22 cellular contexts compared by ENCODE assay signal in the genomic region with DNA sequence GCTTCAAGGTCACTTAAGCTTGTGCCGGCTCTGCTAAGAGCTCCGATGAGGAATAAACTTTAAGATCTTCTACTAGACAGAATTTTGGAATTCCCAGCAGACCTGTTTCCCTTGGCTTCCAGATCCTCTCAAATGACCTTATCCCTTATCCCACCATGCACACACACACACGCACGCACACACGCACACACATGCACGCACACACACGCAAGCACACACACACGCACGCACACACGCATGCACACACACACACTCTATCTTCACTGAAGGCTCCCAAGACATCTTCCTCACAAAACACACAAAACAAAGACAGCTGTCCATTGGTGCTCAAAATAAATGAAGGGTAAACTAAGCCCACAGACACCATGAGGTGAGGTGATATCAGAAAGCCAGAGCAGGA.
DNase-seq lines count a peak whose midpoint lies in the region; ATAC-seq, FAIRE-seq and TF ChIP-seq lines count a peak whose summit lies in the region.
"Had no signal": no experiment of that assay in that cellular context is flagged by ENCODE, and none has a peak within 500 bp of the region (broad histone marks: within the 10 kb centered on the region; RNA-seq: fewer than 3 reads in every experiment).

No MANE protein-coding gene starts in this region.

- no peak overlapping the region for H3K23ac ChIP-seq in H9 (ENCODE audit: insufficient read length, low read depth, low read length)

- H3K56ac ChIP-seq in H9 (ENCODE audit: insufficient read length, low read depth, low read length), result no peak overlapping the region

- no peak overlapping the region for H2BK12ac ChIP-seq in H9 (ENCODE audit: insufficient read length, low read depth, low read length)

- no peaks in the 10 kb centered on the region; the same call in 1 of the 2 replicates for H3K4me1 ChIP-seq in H9 (ENCODE audit: insufficient read depth, low read length)
- H3K4me1 ChIP-seq in GM12878 (ENCODE audit: control insufficient read depth, insufficient read depth, low read length), result peaks cover 17% of the 10 kb centered on the region; the same call in 1 of the 2 replicates
- no peaks in the 10 kb centered on the region for H3K4me1 ChIP-seq in lung (ENCODE audit: control insufficient read depth in 2 of 2, insufficient read depth in 2 of 2, low read length in 2 of 2)
- H3K4me1 ChIP-seq in esophagus squamous epithelium, result no peaks in the 10 kb centered on the region

- no peak overlapping the region for H3K14ac ChIP-seq in H9 (ENCODE audit: insufficient read depth, low read length)

- no peak overlapping the region for H2BK20ac ChIP-seq in H9 (ENCODE audit: low read depth, low read length, poor library complexity, severe bottlenecking)

- CTCF ChIA-PET in GM12878 (lab: Yijun Ruan, JAX), result interaction anchor here (0.6 to 1.4 kb wide), 2 partner anchors 11 to 166 kb away, joined by 4 read pairs; no protein-coding TSS in a partner anchor

- no peak overlapping the region for H2BK5ac ChIP-seq in H9 (ENCODE audit: insufficient read length, low read length)

- H3K4ac ChIP-seq in H9 (ENCODE audit: low read depth, low read length), result no peak overlapping the region

- H3T11ph ChIP-seq in H9 (ENCODE audit: low read length), result no peak overlapping the region

- H3K4me2 ChIP-seq in H9 (ENCODE audit: insufficient read depth, insufficient read length, low read length), result no peak overlapping the region
- H3K4me2 ChIP-seq in GM12878 (ENCODE audit: control insufficient read depth, insufficient read depth), result no peak overlapping the region
- H3K4me2 ChIP-seq: BLaER1 had no signal

- no peak overlapping the region for H3K18ac ChIP-seq in H9 (ENCODE audit: insufficient read length, low read depth, low read length)

- H3K36me3 Mint-ChIP-seq in H9 (ENCODE audit: insufficient read depth in 1 of 3, low read depth in 3 of 3), result no peaks in the 10 kb centered on the region

- H2AFZ ChIP-seq in H9 (ENCODE audit: low read length) (no peak overlapping the region), GM12878 (ENCODE audit: control insufficient read depth, low read depth, low read length) (no peak overlapping the region)

- H4K5ac ChIP-seq in H9 (ENCODE audit: insufficient read length, low read depth, low read length), result no peak overlapping the region

- POLR2A ChIA-PET in GM12878 (lab: Charles Lee), result no interaction called here

- H3K4me1 Mint-ChIP-seq in H9, result peaks cover 14 to 23% of the 10 kb centered on the region in 2 experiments

- no peak for TF ChIP-seq POLR2A in GM12878 (IDR thresholded peaks at IDR 0.05; ENCODE audit: low read depth, low read length)
- no peak for TF ChIP-seq POLR2A in esophagus squamous epithelium (IDR thresholded peaks at IDR 0.05)

- H4K20me1 ChIP-seq in H9 (ENCODE audit: control insufficient read depth, insufficient read depth, insufficient read length) (no peaks in the 10 kb centered on the region), GM12878 (ENCODE audit: control insufficient read depth, insufficient read depth) (no peaks in the 10 kb centered on the region)
- H4K20me1 ChIP-seq: BLaER1 had no signal

- TF ChIP-seq CTCF in H9 (conservative IDR thresholded peaks at IDR 0.05) (no peak), GM12878 (IDR thresholded peaks at IDR 0.05 in 2 of 3, conservative IDR thresholded peaks at IDR 0.05 in 1 of 3; ENCODE audit: control insufficient read depth in 2 of 3, extremely low read depth in 1 of 3, insufficient read depth in 1 of 3, low read depth in 3 of 3, low read length in 3 of 3) (no peak), lung (IDR thresholded peaks at IDR 0.05; ENCODE audit: control extremely low read depth, extremely low read depth) (no peak), esophagus squamous epithelium (IDR thresholded peaks at IDR 0.05) (no peak)

- H3K9me3 ChIP-seq in H9 (ENCODE audit: control insufficient read depth, low read depth, low read length) (no peaks in the 10 kb centered on the region), GM12878 (replicated peaks; ENCODE audit: control insufficient read depth, insufficient read depth, low read length) (no peaks in the 10 kb centered on the region), lung (ENCODE audit: control insufficient read depth in 2 of 2, insufficient read depth in 1 of 2, low read length in 1 of 2) (no peaks in the 10 kb centered on the region), esophagus squamous epithelium (no peaks in the 10 kb centered on the region)
- H3K9me3 ChIP-seq: BLaER1 had no signal

- DNase-seq in H9 (no peak), GM12878 (ENCODE audit: low read depth, low spot score) (no peak), lung (ENCODE audit: low spot score) (peak; percentile 9), esophagus squamous epithelium (lab: John Stamatoyannopoulos, UW) (no peak), T1000 (lab: John Stamatoyannopoulos, UW) (no peak)
- DNase-seq: CD4-positive, alpha-beta T cell; CD8-positive, alpha-beta memory T cell; DMS 273 treated with DMSO at 0.1 percent for 48 hours; DMS79; EL; GDM1; GOT3; HCEC 1CT had no signal

- no peak for ATAC-seq in GM12878
- ATAC-seq in lung (ENCODE audit: insufficient read depth, low FRiP score), result no peak
- ATAC-seq in HG03045 (IDR thresholded peaks at IDR 0.05; ENCODE audit: unreplicated experiment), result no peak

- peaks cover 0 to 3% of the 10 kb centered on the region in 2 experiments; a peak in 1 of 5 replicates for H3K9me3 Mint-ChIP-seq in H9
- H3K9me3 Mint-ChIP-seq: CD4-positive, alpha-beta T cell had no signal

- H3K27ac ChIP-seq in H9 (ENCODE audit: insufficient read length, low read depth, low read length) (no peak overlapping the region), GM12878 (ENCODE audit: control insufficient read depth, insufficient read depth) (no peak overlapping the region), lung (ENCODE audit: low read depth in 1 of 2, low read length in 1 of 2) (no peak overlapping the region), esophagus squamous epithelium (no peak overlapping the region)
- H3K27ac ChIP-seq: 22Rv1, BLaER1, C4-2B had no signal

- RAD21 ChIA-PET in GM12878 (lab: Charles Lee; ENCODE audit: unreplicated experiment), result no interaction called here

- H4K91ac ChIP-seq in H9 (ENCODE audit: insufficient read length, low read depth, low read length), result no peak overlapping the region

- SMC1A ChIA-PET in GM12878 (lab: Charles Lee; ENCODE audit: uncharacterized antibody, unreplicated experiment), result interaction anchor here (0.9 to 4.3 kb wide), 4 partner anchors 9 to 186 kb away, joined by 3 to 21 read pairs (median 6); no protein-coding TSS in a partner anchor

- no peak overlapping the region for H4K8ac ChIP-seq in H9 (replicated peaks; ENCODE audit: insufficient read length, low read depth, low read length)

- no peak overlapping the region for H3K27ac Mint-ChIP-seq in H9
- H3K27ac Mint-ChIP-seq: B cell; CD4-positive, alpha-beta T cell; CD8-positive, alpha-beta memory T cell had no signal

- H3K9ac ChIP-seq in H9 (ENCODE audit: extremely low read depth, insufficient read length, low read length), result no peak overlapping the region
- H3K9ac ChIP-seq in GM12878 (ENCODE audit: control insufficient read depth, insufficient read depth, low read length), result no peak overlapping the region
- H3K9ac ChIP-seq: BLaER1 had no signal

- BruUV-seq in GM12878 (replicated peaks; lab: Mats Ljungman, UMichigan), result no TSS peak

- in situ Hi-C loops in GM12878 (cut with MboI), result no loop called here

- TF ChIP-seq EP300 in GM12878 (IDR thresholded peaks at IDR 0.05; ENCODE audit: borderline replicate concordance in 1 of 2, control insufficient read depth in 1 of 2, low read depth in 2 of 2, low read length in 2 of 2), result no peak

- no peaks in the 10 kb centered on the region for H3K79me2 ChIP-seq in H9 (ENCODE audit: insufficient read depth, low read length)
- no peaks in the 10 kb centered on the region for H3K79me2 ChIP-seq in GM12878 (ENCODE audit: control insufficient read depth, insufficient read depth, low read length)

- FAIRE-seq in GM12878 (lab: Jason Lieb, UNC), result no peak
- FAIRE-seq: A204.1, D721Med, GM12891, H54 had no signal

- H3K79me1 ChIP-seq in H9 (ENCODE audit: insufficient read depth, low read depth, low read length, poor library complexity, severe bottlenecking), result no peaks in the 10 kb centered on the region

- no CpG with 5 or more reads among the region's 10 CpGs for WGBS in H9 (ENCODE audit: extremely low coverage, insufficient read length, low lambda C conversion rate)
- WGBS in GM12878 (ENCODE audit: insufficient coverage, insufficient replicate concordance, low lambda C conversion rate, missing lambda C conversion rate), result 78% methylated on average over 10 of the region's 10 CpGs
- 78 to 86% methylated on average over 10 of the region's 10 CpGs for WGBS in lung, 2 donors
- 76 to 81% methylated on average over 10 of the region's 10 CpGs for WGBS in esophagus squamous epithelium, 2 donors

- peaks cover 17% of the 10 kb centered on the region for H3K27me3 Mint-ChIP-seq in H9 (ENCODE audit: low read depth)
- H3K27me3 Mint-ChIP-seq: B cell; CD4-positive, alpha-beta T cell had no signal

- no peak overlapping the region for H3K4me3 Mint-ChIP-seq in H9
- H3K4me3 Mint-ChIP-seq: B cell; CD4-positive, alpha-beta T cell; CD8-positive, alpha-beta memory T cell had no signal

- H2BK120ac ChIP-seq in H9 (ENCODE audit: low read depth, low read length, poor library complexity, severe bottlenecking), result peak overlapping the region; percentile 48

- no peak for TF ChIP-seq RAD21 in GM12878 (IDR thresholded peaks at IDR 0.05; ENCODE audit: insufficient read depth, low read depth, low read length)

- no peak overlapping the region for H3K4me3 ChIP-seq in GM12878
- no peak overlapping the region for H3K4me3 ChIP-seq in lung
- no peak overlapping the region for H3K4me3 ChIP-seq in esophagus squamous epithelium
- H3K4me3 ChIP-seq: BLaER1 had no signal

- H3K23me2 ChIP-seq in H9 (ENCODE audit: insufficient read length, low read depth, low read length, poor library complexity, severe bottlenecking), result no peaks in the 10 kb centered on the region

- intact Hi-C loops in GM12878 (cut with micrococcal nuclease; ENCODE audit: unreplicated experiment) (no loop called here), esophagus squamous epithelium (cut with DNase I) (no loop called here)

- H2AK5ac ChIP-seq in H9 (ENCODE audit: insufficient read length, low read length), result no peak overlapping the region

- H3K27me3 ChIP-seq in H9 (ENCODE audit: insufficient read depth, low read length) (no peaks in the 10 kb centered on the region), GM12878 (replicated peaks in 1 of 2; ENCODE audit: control insufficient read depth in 2 of 2, insufficient read depth in 2 of 2, low read length in 1 of 2) (no peaks in the 10 kb centered on the region), lung (ENCODE audit: control insufficient read depth, insufficient read depth) (no peaks in the 10 kb centered on the region), esophagus squamous epithelium (no peaks in the 10 kb centered on the region)
- H3K27me3 ChIP-seq: BLaER1 had no signal

- H3K36me3 ChIP-seq in GM12878 (ENCODE audit: control insufficient read depth in 2 of 2, insufficient read depth in 2 of 2, low read length in 1 of 2) (no peaks in the 10 kb centered on the region), lung (ENCODE audit: control insufficient read depth in 2 of 2, insufficient read depth in 2 of 2, low read length in 2 of 2) (no peaks in the 10 kb centered on the region), esophagus squamous epithelium (no peaks in the 10 kb centered on the region)
- H3K36me3 ChIP-seq: BLaER1 had no signal

- no peak overlapping the region for H2BK15ac ChIP-seq in H9 (ENCODE audit: low read depth, low read length)

TF ChIP-seq in GM12878, 131 proteins besides CTCF, POLR2A, EP300 and RAD21 (continues in another document):
- no peak for TF ChIP-seq CBX3 (IDR thresholded peaks at IDR 0.05; ENCODE audit: borderline replicate concordance, low read depth)
